26 cellular contexts compared by ENCODE assay signal in genomic region chr9:137266162-137266527, GRCh38. TPM values are rescaled to one million over a fixed set of nuclear protein-coding genes. Genes with fewer than 3 reads are reported as not detected.
DNase-seq lines count a peak whose midpoint lies in the region; ATAC-seq and TF ChIP-seq lines count a peak whose summit lies in the region.
"Had no signal": no experiment of that assay in that cellular context is flagged by ENCODE, and none has a peak within 500 bp of the region (broad histone marks: within the 10 kb centered on the region; RNA-seq: fewer than 3 reads in every experiment).

No MANE protein-coding gene starts in this region.

- H3K9me3 ChIP-seq in DOHH2 (ENCODE audit: control insufficient read depth, insufficient read depth, low read length) (no peaks in the 10 kb centered on the region), RWPE2 (ENCODE audit: severe bottlenecking) (no peaks in the 10 kb centered on the region), right lobe of liver (no peaks in the 10 kb centered on the region), upper lobe of right lung (no peaks in the 10 kb centered on the region)
- H3K9me3 ChIP-seq: A549 had no signal

- 100% methylated on average over 1 of the region's 15 CpGs for WGBS in right lobe of liver (ENCODE audit: insufficient coverage, low coverage, low lambda C conversion rate, missing lambda C conversion rate)

- no peaks in the 10 kb centered on the region for H3K9me2 ChIP-seq in DOHH2 (replicated peaks; ENCODE audit: control insufficient read depth, low read length)

- no peak overlapping the region for H3K4me3 ChIP-seq in DOHH2 (ENCODE audit: low read length)
- no peak overlapping the region for H3K4me3 ChIP-seq in RWPE2 (ENCODE audit: severe bottlenecking)
- H3K4me3 ChIP-seq in right lobe of liver = no peak overlapping the region
- no peak overlapping the region for H3K4me3 ChIP-seq in upper lobe of right lung
- H3K4me3 ChIP-seq: A549, SK-N-MC had no signal

- no peaks in the 10 kb centered on the region for H3K9me3 Mint-ChIP-seq in activated CD4-positive, alpha-beta memory T cell treated with anti-CD3 and anti-CD28 coated beads for 36 hours
- H3K9me3 Mint-ChIP-seq: CD4-positive, alpha-beta T cell; HFFc6; IgD-negative memory B cell had no signal

- H3K4me3 Mint-ChIP-seq in activated CD4-positive, alpha-beta memory T cell treated with anti-CD3 and anti-CD28 coated beads for 36 hours = no peak overlapping the region
- H3K4me3 Mint-ChIP-seq: CD4-positive, alpha-beta T cell; HFFc6; IgD-negative memory B cell had no signal

- peaks cover 27% of the 10 kb centered on the region for H3K36me3 Mint-ChIP-seq in activated CD4-positive, alpha-beta memory T cell treated with anti-CD3 and anti-CD28 coated beads for 36 hours

- peaks cover 25% of the 10 kb centered on the region for H3F3A ChIP-seq in DOHH2 (ENCODE audit: control insufficient read depth, insufficient read depth)

- intact Hi-C loops in right lobe of liver (cut with DNase I) (no loop called here), upper lobe of right lung (cut with DNase I) (no loop called here)
- intact Hi-C loops in activated CD4-positive, alpha-beta memory T cell treated with anti-CD3 and anti-CD28 coated beads for 36 hours (cut with micrococcal nuclease) = no loop called here

- H3K4me1 ChIP-seq in DOHH2 (ENCODE audit: control insufficient read depth, low read length) = peaks cover 54% of the 10 kb centered on the region
- no peaks in the 10 kb centered on the region for H3K4me1 ChIP-seq in RWPE2 (ENCODE audit: insufficient read depth, poor library complexity, severe bottlenecking)
- H3K4me1 ChIP-seq in right lobe of liver = peaks cover 0 to 23% (median 12%) of the 10 kb centered on the region in 4 donors
- peaks cover 25% of the 10 kb centered on the region for H3K4me1 ChIP-seq in upper lobe of right lung

- no peak overlapping the region for H3K27ac Mint-ChIP-seq in activated CD4-positive, alpha-beta memory T cell treated with anti-CD3 and anti-CD28 coated beads for 36 hours
- H3K27ac Mint-ChIP-seq: CD4-positive, alpha-beta T cell; HFFc6 had no signal

- H3K36me3 ChIP-seq in DOHH2 (ENCODE audit: control insufficient read depth, low read length) = peaks cover 68% of the 10 kb centered on the region
- H3K36me3 ChIP-seq in RWPE2 (ENCODE audit: low read depth) = peaks cover 85% of the 10 kb centered on the region
- H3K36me3 ChIP-seq in right lobe of liver = peaks cover 0 to 13% (median 2%) of the 10 kb centered on the region in 4 donors
- peaks cover 38% of the 10 kb centered on the region for H3K36me3 ChIP-seq in upper lobe of right lung

- POLR2A ChIA-PET in activated CD4-positive, alpha-beta memory T cell treated with anti-CD3 and anti-CD28 coated beads for 36 hours (lab: Charles Lee) = no interaction called here

- no peak overlapping the region for H3K27ac ChIP-seq in DOHH2 (ENCODE audit: low read depth, low read length)
- no peak overlapping the region for H3K27ac ChIP-seq in RWPE2 (ENCODE audit: poor library complexity, severe bottlenecking)
- no peak overlapping the region for H3K27ac ChIP-seq in right lobe of liver
- no peak overlapping the region for H3K27ac ChIP-seq in upper lobe of right lung
- H3K27ac ChIP-seq: A549, SK-N-MC had no signal

- CTCF ChIA-PET in activated CD4-positive, alpha-beta memory T cell treated with anti-CD3 and anti-CD28 coated beads for 36 hours (lab: Charles Lee) = no interaction called here

- no peak for TF ChIP-seq POLR2A in right lobe of liver (IDR thresholded peaks at IDR 0.05)

- H3K27me3 Mint-ChIP-seq in activated CD4-positive, alpha-beta memory T cell treated with anti-CD3 and anti-CD28 coated beads for 36 hours = no peaks in the 10 kb centered on the region
- H3K27me3 Mint-ChIP-seq: CD4-positive, alpha-beta T cell; IgD-negative memory B cell had no signal

- H3K27me3 ChIP-seq in DOHH2 (ENCODE audit: control insufficient read depth, low read length) = no peaks in the 10 kb centered on the region
- H3K27me3 ChIP-seq in RWPE2 (ENCODE audit: insufficient read depth, poor library complexity, severe bottlenecking) = no peaks in the 10 kb centered on the region
- H3K27me3 ChIP-seq in right lobe of liver = no peaks in the 10 kb centered on the region
- no peaks in the 10 kb centered on the region for H3K27me3 ChIP-seq in upper lobe of right lung

- H4K20me1 ChIP-seq in DOHH2 (ENCODE audit: control insufficient read depth, insufficient read depth, low read depth, low read length) = no peaks in the 10 kb centered on the region

- H3K4me2 ChIP-seq in DOHH2 (ENCODE audit: low read length) = peak overlapping the region; percentile 98
- H3K4me2 ChIP-seq: A549 had no signal

- H3K4me1 Mint-ChIP-seq in activated CD4-positive, alpha-beta memory T cell treated with anti-CD3 and anti-CD28 coated beads for 36 hours (ENCODE audit: low read depth) = peaks cover 9% of the 10 kb centered on the region

- DNase-seq in RWPE2 (ENCODE audit: low spot score) (peak; percentile 39), right lobe of liver (peak in 2 of 3 donors; percentile 26 to 49), upper lobe of right lung (peak; percentile 61), HuH-7.5 (ENCODE audit: low spot score) (no peak)
- no peak for DNase-seq in stimulated activated CD4-positive, alpha-beta T cell treated with anti-CD3 and anti-CD28 coated beads, Interleukin-1b, Interleukin-23, amount 100 ng/mL, for 48 hours
- DNase-seq in activated CD4-positive, alpha-beta memory T cell treated with anti-CD3 and anti-CD28 coated beads for 36 hours = no peak
- DNase-seq: CD4-positive, alpha-beta T cell; COR-L47; DMS79; HFFc6; MM.1S; NCI-H1048; NCI-H1417 treated with DMSO at 0.1 percent for 48 hours; NCI-H187; NCI-H2107; NCI-H446 treated with DMSO at 0.1 percent for 48 hours; NCI-H526 treated with DMSO at 0.1 percent for 48 hours; SHP77 treated with DMSO at 0.1 percent for 48 hours; SW 1271 had no signal

- TF ChIP-seq CTCF in DOHH2 (IDR thresholded peaks at IDR 0.05; ENCODE audit: low read depth, low read length, poor library complexity, severe bottlenecking) = no peak
- TF ChIP-seq CTCF in RWPE2 (IDR thresholded peaks at IDR 0.05; ENCODE audit: poor library complexity, severe bottlenecking) = no peak
- no peak for TF ChIP-seq CTCF in right lobe of liver (IDR thresholded peaks at IDR 0.05)
- TF ChIP-seq CTCF in upper lobe of right lung (IDR thresholded peaks at IDR 0.05) = no peak

- ATAC-seq in RWPE2 (ENCODE audit: low read depth) (no peak), right lobe of liver (no peak), upper lobe of right lung (no peak)
- ATAC-seq: A549 had no signal

- H3K79me2 ChIP-seq in DOHH2 (ENCODE audit: control insufficient read depth, low read length) = peaks cover 43% of the 10 kb centered on the region

RNA-seq across cellular contexts. Expression of gene NELFB, which starts 11.0 kb away (rescaled TPM):
- total RNA-seq in right lobe of liver (10 to 100 TPM; 15.6 to 21.6 (median 20.1) TPM), upper lobe of right lung (47.2 TPM)
- total RNA-seq in activated CD4-positive, alpha-beta memory T cell treated with anti-CD3 and anti-CD28 coated beads for 36 hours = 10 to 100 TPM; 57.2 to 57.9 TPM

RNA-seq across cellular contexts. Expression of gene TOR4A, which starts 11.4 kb away (rescaled TPM):
- 1 to 10 TPM; 2.2 to 4.9 (median 3.7) TPM for total RNA-seq in right lobe of liver
- 27.4 TPM for total RNA-seq in upper lobe of right lung
- 1 to 10 TPM; 6.6 to 6.8 TPM for total RNA-seq in activated CD4-positive, alpha-beta memory T cell treated with anti-CD3 and anti-CD28 coated beads for 36 hours

RNA-seq across cellular contexts. Expression of gene STPG3, which starts 15.1 kb away (rescaled TPM):
- not detected for total RNA-seq in right lobe of liver
- not detected for total RNA-seq in upper lobe of right lung
- not detected for total RNA-seq in activated CD4-positive, alpha-beta memory T cell treated with anti-CD3 and anti-CD28 coated beads for 36 hours
- total RNA-seq: CD4-positive, alpha-beta T cell; HFFc6; HT1080; LHCN-M2; RPMI7951 had no signal

RNA-seq across cellular contexts. Expression of gene TUBB4B, which starts 25.1 kb away (rescaled TPM):
- 100 to 1,000 TPM in 5 of 6 experiments, 10 to 100 TPM in 1; 88.4 to 274 (median 124) TPM for total RNA-seq in right lobe of liver
- 191 TPM for total RNA-seq in upper lobe of right lung
- total RNA-seq in activated CD4-positive, alpha-beta memory T cell treated with anti-CD3 and anti-CD28 coated beads for 36 hours = 100 to 1,000 TPM; 320 to 325 TPM

RNA-seq across cellular contexts. Expression of gene SLC34A3, which starts 35.4 kb away (rescaled TPM):
- not detected for total RNA-seq in right lobe of liver
- 0.23 TPM for total RNA-seq in upper lobe of right lung
- not detected for total RNA-seq in activated CD4-positive, alpha-beta memory T cell treated with anti-CD3 and anti-CD28 coated beads for 36 hours
- total RNA-seq: CD4-positive, alpha-beta T cell; HFFc6; HT1080; RPMI7951 had no signal

Comparison
In these comparisons a context has a peak if more than half of its experiments do, and no peak if none do; other contexts are left out.
1. DNase-seq: peak in RWPE2 (single experiment), right lobe of liver (2 of 3) and upper lobe of right lung (single experiment); none in HuH-7.5 (single experiment), stimulated activated CD4-positive, alpha-beta T cell treated with anti-CD3 and anti-CD28 coated beads, Interleukin-1b, Interleukin-23, amount 100 ng/mL, for 48 hours (single experiment) and activated CD4-positive, alpha-beta memory T cell treated with anti-CD3 and anti-CD28 coated beads for 36 hours (single experiment).